ENCODE assay signal across 8 cellular contexts in the genomic region with DNA sequence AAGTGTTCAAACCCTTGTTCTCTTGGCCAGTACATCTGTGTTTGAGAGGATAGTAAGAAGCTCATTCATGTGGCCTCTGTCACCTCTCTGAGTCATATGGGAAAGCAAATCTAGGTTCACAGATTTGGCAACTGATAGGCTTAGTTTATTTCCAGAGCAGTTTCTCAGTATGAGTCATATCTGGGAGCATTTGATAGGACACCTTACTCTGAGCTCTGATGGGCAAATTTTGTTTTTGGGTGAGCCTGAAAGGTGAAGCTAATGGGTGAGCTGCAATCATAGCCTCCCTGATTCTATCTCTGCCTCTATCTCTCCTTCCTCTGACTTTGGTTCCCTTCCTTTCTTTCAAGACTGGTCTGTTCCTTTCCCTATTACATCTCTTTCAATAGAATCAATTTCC.
DNase-seq lines count a peak whose midpoint lies in the region; ATAC-seq and TF ChIP-seq lines count a peak whose summit lies in the region.

No MANE protein-coding gene starts in this region.

- H4K91ac ChIP-seq in mesenchymal stem cell (ENCODE audit: low read length): no peak overlapping the region

- peaks cover 21% of the 10 kb centered on the region for H3K27me3 Mint-ChIP-seq in activated CD4-positive, alpha-beta T cell treated with anti-CD3 and anti-CD28 coated beads, Interleukin-2, amount 10 ng/mL, durations not matched to agents 24 days and 14 days
- H3K27me3 Mint-ChIP-seq in T-helper 17 cell: no peaks in the 10 kb centered on the region
- H3K27me3 Mint-ChIP-seq in neural progenitor cell (ENCODE audit: insufficient read depth, low read depth): no peaks in the 10 kb centered on the region

- H3K79me2 ChIP-seq in neural progenitor cell (ENCODE audit: low read depth): no peaks in the 10 kb centered on the region

- H3K9me3 Mint-ChIP-seq in activated CD4-positive, alpha-beta T cell treated with anti-CD3 and anti-CD28 coated beads, Interleukin-2, amount 10 ng/mL, durations not matched to agents 24 days and 14 days: peaks cover 7% of the 10 kb centered on the region
- peaks cover 21% of the 10 kb centered on the region for H3K9me3 Mint-ChIP-seq in neural progenitor cell

- peaks cover 13% of the 10 kb centered on the region for H3K4me1 Mint-ChIP-seq in activated CD4-positive, alpha-beta T cell treated with anti-CD3 and anti-CD28 coated beads, Interleukin-2, amount 10 ng/mL, durations not matched to agents 24 days and 14 days
- H3K4me1 Mint-ChIP-seq in T-helper 17 cell (peaks cover 10% of the 10 kb centered on the region), neural progenitor cell (peaks cover 9% of the 10 kb centered on the region)

- no peak overlapping the region for H2BK5ac ChIP-seq in mesenchymal stem cell (ENCODE audit: low read depth, low read length, poor library complexity, severe bottlenecking)

- H2AK5ac ChIP-seq in mesenchymal stem cell (ENCODE audit: low read length, severe bottlenecking): no peak overlapping the region

- H3K18ac ChIP-seq in mesenchymal stem cell (ENCODE audit: low read depth in 1 of 2, low read length in 2 of 2): no peak overlapping the region

- H3K36me3 Mint-ChIP-seq in activated CD4-positive, alpha-beta T cell treated with anti-CD3 and anti-CD28 coated beads, Interleukin-2, amount 10 ng/mL, durations not matched to agents 24 days and 14 days (ENCODE audit: low read depth): peaks cover 3% of the 10 kb centered on the region
- H3K36me3 Mint-ChIP-seq in T-helper 17 cell (ENCODE audit: low read depth) (no peaks in the 10 kb centered on the region), neural progenitor cell (peaks cover 3% of the 10 kb centered on the region)

- H3K27ac ChIP-seq in mesenchymal stem cell (ENCODE audit: low read length, poor library complexity, severe bottlenecking) (no peak overlapping the region), sigmoid colon (no peak overlapping the region), neural progenitor cell (no peak overlapping the region)

- intact Hi-C loops in activated CD4-positive, alpha-beta T cell treated with anti-CD3 and anti-CD28 coated beads, Interleukin-2, amount 10 ng/mL, durations not matched to agents 24 days and 14 days (cut with micrococcal nuclease): loop anchor here (1.0 to 10.0 kb wide), 5 partner anchors 18 to 286 kb away; no protein-coding TSS in a partner anchor
- intact Hi-C loops in sigmoid colon (cut with DNase I): no loop called here

- H3K9me3 ChIP-seq in T-helper 17 cell (ENCODE audit: control insufficient read depth, low read length, poor library complexity, severe bottlenecking): no peaks in the 10 kb centered on the region
- H3K9me3 ChIP-seq in mesenchymal stem cell (ENCODE audit: control insufficient read depth, low read length): no peaks in the 10 kb centered on the region
- H3K9me3 ChIP-seq in sigmoid colon: no peaks in the 10 kb centered on the region
- no peaks in the 10 kb centered on the region for H3K9me3 ChIP-seq in neural progenitor cell (ENCODE audit: low read depth)

- no peak overlapping the region for H3K9ac ChIP-seq in mesenchymal stem cell (ENCODE audit: low read length)
- no peak overlapping the region for H3K9ac ChIP-seq in neural progenitor cell

- H3K27me3 ChIP-seq in mesenchymal stem cell (ENCODE audit: control insufficient read depth in 1 of 2, insufficient read depth in 1 of 2, low read length in 2 of 2) (no peaks in the 10 kb centered on the region), sigmoid colon (no peaks in the 10 kb centered on the region), neural progenitor cell (no peaks in the 10 kb centered on the region)

- DNase-seq in activated CD4-positive, alpha-beta T cell treated with anti-CD3 and anti-CD28 coated beads, Interleukin-2, amount 10 ng/mL, durations not matched to agents 24 days and 14 days: peak; percentile 79
- DNase-seq in activated CD4-positive, alpha-beta T cell treated with anti-CD3 and anti-CD28 coated beads for 1 hour: no peak
- DNase-seq in T-helper 17 cell: no peak
- DNase-seq in mesenchymal stem cell: peak; percentile 76
- no peak for DNase-seq in sigmoid colon
- no peak for DNase-seq in neural progenitor cell (ENCODE audit: low spot score)
- no peak for DNase-seq in NCI-H1694 (lab: John Stamatoyannopoulos, UW)

- no peak overlapping the region for H3K14ac ChIP-seq in mesenchymal stem cell (ENCODE audit: low read length in 2 of 2)

- no peak overlapping the region for H3K4me3 ChIP-seq in mesenchymal stem cell (ENCODE audit: insufficient read depth in 1 of 2, low read depth in 1 of 2, low read length in 2 of 2)
- H3K4me3 ChIP-seq in sigmoid colon: no peak overlapping the region
- no peak overlapping the region for H3K4me3 ChIP-seq in neural progenitor cell

- H3K4me2 ChIP-seq in mesenchymal stem cell (ENCODE audit: low read length, poor library complexity, severe bottlenecking) (no peak overlapping the region), neural progenitor cell (no peak overlapping the region)

- no peaks in the 10 kb centered on the region for H3F3A ChIP-seq in neural progenitor cell (ENCODE audit: low read depth)

- H3K4me3 Mint-ChIP-seq in activated CD4-positive, alpha-beta T cell treated with anti-CD3 and anti-CD28 coated beads, Interleukin-2, amount 10 ng/mL, durations not matched to agents 24 days and 14 days: peak overlapping the region; percentile 41
- no peak overlapping the region for H3K4me3 Mint-ChIP-seq in T-helper 17 cell
- H3K4me3 Mint-ChIP-seq in neural progenitor cell: no peak overlapping the region

- H2AFZ ChIP-seq in mesenchymal stem cell (ENCODE audit: low read depth, low read length): no peak overlapping the region
- no peak overlapping the region for H2AFZ ChIP-seq in neural progenitor cell (replicated peaks)

- H4K8ac ChIP-seq in mesenchymal stem cell (ENCODE audit: low read length): no peak overlapping the region

- H3K23ac ChIP-seq in mesenchymal stem cell (ENCODE audit: low read length in 2 of 2): no peak overlapping the region

- TF ChIP-seq CTCF in sigmoid colon (IDR thresholded peaks at IDR 0.05): no peak
- TF ChIP-seq CTCF in neural progenitor cell (IDR thresholded peaks at IDR 0.05): no peak

- no peak overlapping the region for H2BK120ac ChIP-seq in mesenchymal stem cell (ENCODE audit: low read depth, low read length)

- TF ChIP-seq EP300 in sigmoid colon (IDR thresholded peaks at IDR 0.05): no peak

- H2BK15ac ChIP-seq in mesenchymal stem cell (ENCODE audit: low read depth, poor library complexity, severe bottlenecking): no peak overlapping the region

- H4K20me1 ChIP-seq in neural progenitor cell (ENCODE audit: low read depth): no peaks in the 10 kb centered on the region

- TF ChIP-seq POLR2A in sigmoid colon (IDR thresholded peaks at IDR 0.05): no peak

- no peak overlapping the region for H3K27ac Mint-ChIP-seq in activated CD4-positive, alpha-beta T cell treated with anti-CD3 and anti-CD28 coated beads, Interleukin-2, amount 10 ng/mL, durations not matched to agents 24 days and 14 days
- H3K27ac Mint-ChIP-seq in T-helper 17 cell: peak overlapping the region; percentile 82
- no peak overlapping the region for H3K27ac Mint-ChIP-seq in neural progenitor cell

- H3K36me3 ChIP-seq in mesenchymal stem cell (ENCODE audit: control insufficient read depth in 1 of 2, insufficient read depth in 2 of 2, low read depth in 1 of 2, low read length in 2 of 2) (no peaks in the 10 kb centered on the region), sigmoid colon (no peaks in the 10 kb centered on the region), neural progenitor cell (no peaks in the 10 kb centered on the region)

- ATAC-seq in HG02884 (IDR thresholded peaks at IDR 0.05; ENCODE audit: unreplicated experiment) (peak; percentile 97), T-helper 17 cell (peak; percentile 93)

- H3K79me1 ChIP-seq in mesenchymal stem cell (replicated peaks; ENCODE audit: low read length, poor library complexity, severe bottlenecking): no peaks in the 10 kb centered on the region

- H3K4me1 ChIP-seq in mesenchymal stem cell (ENCODE audit: control insufficient read depth, insufficient read depth, low read depth, low read length): peaks cover 2% of the 10 kb centered on the region
- peaks cover 0 to 14% (median 7%) of the 10 kb centered on the region in 4 donors for H3K4me1 ChIP-seq in sigmoid colon
- H3K4me1 ChIP-seq in neural progenitor cell: no peaks in the 10 kb centered on the region

- H2BK12ac ChIP-seq in mesenchymal stem cell (ENCODE audit: low read length in 2 of 2): no peak overlapping the region

- H3K4ac ChIP-seq in mesenchymal stem cell (ENCODE audit: low read depth in 1 of 2, low read length in 2 of 2): no peak overlapping the region

Comparison
In these comparisons a context has a peak if more than half of its experiments do, and no peak if none do; other contexts are left out.
1. DNase-seq: peak in activated CD4-positive, alpha-beta T cell treated with anti-CD3 and anti-CD28 coated beads, Interleukin-2, amount 10 ng/mL, durations not matched to agents 24 days and 14 days (single experiment) and mesenchymal stem cell (single experiment); none in activated CD4-positive, alpha-beta T cell treated with anti-CD3 and anti-CD28 coated beads for 1 hour (single experiment), T-helper 17 cell (0 of 3), sigmoid colon (single experiment), neural progenitor cell (single experiment) and NCI-H1694 (single experiment).